In the genomic region with DNA sequence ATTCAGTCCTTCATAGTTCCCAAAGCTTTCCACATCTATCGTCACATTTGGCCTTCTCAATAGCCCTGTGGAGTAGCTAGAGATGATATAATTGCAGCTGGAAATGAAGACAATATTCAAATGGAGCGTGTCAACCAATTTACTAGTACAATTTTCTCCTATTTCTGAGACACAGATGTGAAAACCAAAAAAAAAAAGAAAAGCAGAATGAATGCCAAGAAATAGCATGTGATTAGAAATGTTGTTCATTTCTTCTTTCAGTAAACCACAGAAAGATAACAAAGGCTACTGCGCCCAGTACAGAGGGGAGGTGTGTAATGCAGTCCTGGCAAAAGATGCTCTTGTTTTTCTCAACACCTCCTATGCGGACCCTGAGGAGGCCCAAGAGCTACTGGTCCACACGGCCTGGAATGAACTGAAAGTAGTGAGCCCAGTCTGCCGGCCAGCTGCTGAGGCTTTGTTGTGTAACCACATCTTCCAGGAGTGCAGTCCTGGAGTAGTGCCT, we compare ENCODE assay signal across 10 cellular contexts.
A peak's percentile ranks its signal among the peaks of the same experiment; 100 is the strongest.
DNase-seq lines count a peak whose midpoint lies in the region; ATAC-seq and TF ChIP-seq lines count a peak whose summit lies in the region.
"Had no signal": no experiment of that assay in that cellular context is flagged by ENCODE, and none has a peak within 500 bp of the region (broad histone marks: within the 10 kb centered on the region; RNA-seq: fewer than 3 reads in every experiment).

No MANE protein-coding gene starts in this region.

- H3K27ac ChIP-seq in fibroblast of lung (ENCODE audit: insufficient read depth, low read length), result peak overlapping the region; percentile 30
- H3K27ac ChIP-seq in mesenchymal stem cell (ENCODE audit: low read length, poor library complexity, severe bottlenecking), result no peak overlapping the region
- H3K27ac ChIP-seq in upper lobe of left lung, result no peak overlapping the region
- no peak overlapping the region for H3K27ac ChIP-seq in right lobe of liver
- H3K27ac ChIP-seq in naive thymus-derived CD4-positive, alpha-beta T cell (ENCODE audit: low read depth, low read length), result no peak overlapping the region
- H3K27ac ChIP-seq: body of pancreas, RWPE1 had no signal

- H3K9ac ChIP-seq in fibroblast of lung (ENCODE audit: insufficient read depth, low read length) (no peak overlapping the region), mesenchymal stem cell (ENCODE audit: low read length) (peak overlapping the region; percentile 86)

- no peaks in the 10 kb centered on the region for H3K9me3 Mint-ChIP-seq in naive thymus-derived CD4-positive, alpha-beta T cell

- H3K4me3 ChIP-seq in fibroblast of lung (replicated peaks in 1 of 4; ENCODE audit: control extremely low read depth in 1 of 4, insufficient read depth in 1 of 4, low read depth in 3 of 4, low read length in 4 of 4) (peak overlapping the region in 3 of 4 experiments; percentile 9 to 21 (median 10)), mesenchymal stem cell (ENCODE audit: insufficient read depth in 1 of 2, low read depth in 1 of 2, low read length in 2 of 2) (peak overlapping the region in 1 of 2 experiments; percentile 71), upper lobe of left lung (no peak overlapping the region), right lobe of liver (no peak overlapping the region)
- H3K4me3 ChIP-seq in naive thymus-derived CD4-positive, alpha-beta T cell (ENCODE audit: low read length), result no peak overlapping the region
- H3K4me3 ChIP-seq: body of pancreas had no signal

- no peaks in the 10 kb centered on the region for H3K4me1 Mint-ChIP-seq in naive thymus-derived CD4-positive, alpha-beta T cell
- H3K4me1 Mint-ChIP-seq: CD8-positive, alpha-beta memory T cell had no signal

- H4K8ac ChIP-seq in mesenchymal stem cell (ENCODE audit: low read length), result no peak overlapping the region

- H3K4me1 ChIP-seq in fibroblast of lung (ENCODE audit: control insufficient read depth, extremely low read depth, insufficient read depth, low read length), result peaks cover 10% of the 10 kb centered on the region
- H3K4me1 ChIP-seq in mesenchymal stem cell (ENCODE audit: control insufficient read depth, insufficient read depth, low read depth, low read length), result peaks cover 2% of the 10 kb centered on the region
- no peaks in the 10 kb centered on the region for H3K4me1 ChIP-seq in upper lobe of left lung
- H3K4me1 ChIP-seq in right lobe of liver, result no peaks in the 10 kb centered on the region
- H3K4me1 ChIP-seq in naive thymus-derived CD4-positive, alpha-beta T cell (ENCODE audit: control insufficient read depth in 2 of 2, insufficient read depth in 2 of 2, low read length in 2 of 2), result no peaks in the 10 kb centered on the region
- H3K4me1 ChIP-seq: body of pancreas had no signal

- no peaks in the 10 kb centered on the region for H3K27me3 Mint-ChIP-seq in naive thymus-derived CD4-positive, alpha-beta T cell

- intact Hi-C loops in right lobe of liver (cut with DNase I), result no loop called here
- intact Hi-C loops in naive thymus-derived CD4-positive, alpha-beta T cell (cut with micrococcal nuclease), result no loop called here

- peak overlapping the region in 1 of 2 experiments; percentile 34 for H3K18ac ChIP-seq in mesenchymal stem cell (ENCODE audit: low read depth in 1 of 2, low read length in 2 of 2)

- H3K4me2 ChIP-seq in fibroblast of lung (ENCODE audit: extremely low read depth, insufficient read depth, low read length) (peak overlapping the region; percentile 77), mesenchymal stem cell (ENCODE audit: low read length, poor library complexity, severe bottlenecking) (no peak overlapping the region)

- H3K23ac ChIP-seq in mesenchymal stem cell (ENCODE audit: low read length in 2 of 2), result no peak overlapping the region

- H2BK12ac ChIP-seq in mesenchymal stem cell (ENCODE audit: low read length in 2 of 2), result peak overlapping the region in 1 of 2 experiments; percentile 48

- no peak overlapping the region for H2AK5ac ChIP-seq in mesenchymal stem cell (ENCODE audit: low read length, severe bottlenecking)

- 86% methylated on average over 4 of the region's 6 CpGs for whole genome bisulfite sequencing in mesenchymal stem cell
- WGBS in upper lobe of left lung, 2 donors, result 70 to 71% methylated on average over 6 of the region's 6 CpGs
- WGBS in right lobe of liver (ENCODE audit: insufficient coverage, low coverage, low lambda C conversion rate, missing lambda C conversion rate), result 63% methylated on average over 5 of the region's 6 CpGs

- DNase-seq in NCI-H226, result peak; percentile 65
- peak; percentile 83 to 85 for DNase-seq in fibroblast of lung (ENCODE audit: low read depth in 2 of 2)
- no peak for DNase-seq in mesenchymal stem cell
- DNase-seq in upper lobe of left lung, result no peak
- DNase-seq in right lobe of liver, result no peak
- DNase-seq in NAMALWA (ENCODE audit: low spot score), result no peak
- no peak for DNase-seq in naive thymus-derived CD4-positive, alpha-beta T cell
- DNase-seq: CD8-positive, alpha-beta memory T cell had no signal

- POLR2A ChIA-PET in naive thymus-derived CD4-positive, alpha-beta T cell (lab: Charles Lee), result no interaction called here

- no peaks in the 10 kb centered on the region for H3K27me3 ChIP-seq in fibroblast of lung (ENCODE audit: control insufficient read depth, insufficient read depth, low read length)
- H3K27me3 ChIP-seq in mesenchymal stem cell (ENCODE audit: control insufficient read depth in 1 of 2, insufficient read depth in 1 of 2, low read length in 2 of 2), result no peaks in the 10 kb centered on the region
- H3K27me3 ChIP-seq in upper lobe of left lung, result no peaks in the 10 kb centered on the region
- H3K27me3 ChIP-seq in right lobe of liver, result no peaks in the 10 kb centered on the region
- no peaks in the 10 kb centered on the region for H3K27me3 ChIP-seq in naive thymus-derived CD4-positive, alpha-beta T cell (ENCODE audit: control insufficient read depth in 2 of 2, insufficient read depth in 2 of 2, low read length in 2 of 2)
- H3K27me3 ChIP-seq: body of pancreas had no signal

- H3K14ac ChIP-seq in mesenchymal stem cell (ENCODE audit: low read length in 2 of 2), result no peak overlapping the region

- TF ChIP-seq POLR2A in upper lobe of left lung (IDR thresholded peaks at IDR 0.05), result no peak
- no peak for TF ChIP-seq POLR2A in right lobe of liver (IDR thresholded peaks at IDR 0.05)

- H3K4ac ChIP-seq in mesenchymal stem cell (ENCODE audit: low read depth in 1 of 2, low read length in 2 of 2), result peak overlapping the region in 1 of 2 experiments; percentile 37

- no peak overlapping the region for H2BK5ac ChIP-seq in mesenchymal stem cell (ENCODE audit: low read depth, low read length, poor library complexity, severe bottlenecking)

- TF ChIP-seq CTCF in fibroblast of lung (conservative IDR thresholded peaks at IDR 0.05 in 1 of 2, IDR thresholded peaks at IDR 0.05 in 1 of 2; ENCODE audit: low read depth in 1 of 2, low read length in 2 of 2), result no peak
- TF ChIP-seq CTCF in upper lobe of left lung (IDR thresholded peaks at IDR 0.05), result no peak
- no peak for TF ChIP-seq CTCF in right lobe of liver (IDR thresholded peaks at IDR 0.05)

- no peaks in the 10 kb centered on the region for H4K20me1 ChIP-seq in fibroblast of lung (ENCODE audit: control insufficient read depth, extremely low read depth, insufficient read depth, low read length)

- no peak overlapping the region for H4K91ac ChIP-seq in mesenchymal stem cell (ENCODE audit: low read length)

- H3K36me3 Mint-ChIP-seq in naive thymus-derived CD4-positive, alpha-beta T cell, result no peaks in the 10 kb centered on the region
- H3K36me3 Mint-ChIP-seq: CD8-positive, alpha-beta memory T cell had no signal

- H3K4me3 Mint-ChIP-seq in naive thymus-derived CD4-positive, alpha-beta T cell, result no peak overlapping the region
- H3K4me3 Mint-ChIP-seq: CD8-positive, alpha-beta memory T cell had no signal

- H2BK15ac ChIP-seq in mesenchymal stem cell (ENCODE audit: low read depth, poor library complexity, severe bottlenecking), result no peak overlapping the region

- CTCF ChIA-PET in naive thymus-derived CD4-positive, alpha-beta T cell (lab: Charles Lee), result no interaction called here

- H2AFZ ChIP-seq in fibroblast of lung (ENCODE audit: low read length) (peak overlapping the region; percentile 71), mesenchymal stem cell (ENCODE audit: low read depth, low read length) (no peak overlapping the region)

- ATAC-seq in upper lobe of left lung (ENCODE audit: low FRiP score in 2 of 2) (peak; percentile 30 to 96), right lobe of liver (no peak)
- no peak for ATAC-seq in naive thymus-derived CD4-positive, alpha-beta T cell
- ATAC-seq: body of pancreas had no signal

- H3K9me3 ChIP-seq in fibroblast of lung (ENCODE audit: control insufficient read depth, insufficient read depth, low read depth, low read length), result no peaks in the 10 kb centered on the region
- no peaks in the 10 kb centered on the region for H3K9me3 ChIP-seq in mesenchymal stem cell (ENCODE audit: control insufficient read depth, low read length)
- H3K9me3 ChIP-seq in upper lobe of left lung, result no peaks in the 10 kb centered on the region
- H3K9me3 ChIP-seq in right lobe of liver, result no peaks in the 10 kb centered on the region
- no peaks in the 10 kb centered on the region for H3K9me3 ChIP-seq in naive thymus-derived CD4-positive, alpha-beta T cell (ENCODE audit: control insufficient read depth in 2 of 3, low read length in 3 of 3)
- H3K9me3 ChIP-seq: body of pancreas had no signal

- no peak overlapping the region for H2BK120ac ChIP-seq in mesenchymal stem cell (ENCODE audit: low read depth, low read length)

- TF ChIP-seq EP300 in upper lobe of left lung (IDR thresholded peaks at IDR 0.05), result no peak

- H3K79me2 ChIP-seq in fibroblast of lung (ENCODE audit: control insufficient read depth, insufficient read depth, low read length), result no peaks in the 10 kb centered on the region

- no peak overlapping the region for H3K27ac Mint-ChIP-seq in naive thymus-derived CD4-positive, alpha-beta T cell
- H3K27ac Mint-ChIP-seq: CD8-positive, alpha-beta memory T cell had no signal

- no peaks in the 10 kb centered on the region for H3K79me1 ChIP-seq in mesenchymal stem cell (replicated peaks; ENCODE audit: low read length, poor library complexity, severe bottlenecking)

- H3K36me3 ChIP-seq in fibroblast of lung (ENCODE audit: control insufficient read depth, insufficient read depth, low read length), result no peaks in the 10 kb centered on the region
- no peaks in the 10 kb centered on the region for H3K36me3 ChIP-seq in mesenchymal stem cell (ENCODE audit: control insufficient read depth in 1 of 2, insufficient read depth in 2 of 2, low read depth in 1 of 2, low read length in 2 of 2)
- H3K36me3 ChIP-seq in upper lobe of left lung, result no peaks in the 10 kb centered on the region
- no peaks in the 10 kb centered on the region for H3K36me3 ChIP-seq in right lobe of liver
- no peaks in the 10 kb centered on the region for H3K36me3 ChIP-seq in naive thymus-derived CD4-positive, alpha-beta T cell (ENCODE audit: control insufficient read depth in 2 of 3, insufficient read depth in 3 of 3, low read length in 3 of 3)

Comparison
In these comparisons a context has a peak if more than half of its experiments do, and no peak if none do; other contexts are left out.
1. DNase-seq: peak in NCI-H226 (single experiment) and fibroblast of lung (2 of 2); none in mesenchymal stem cell (single experiment), upper lobe of left lung (0 of 2), right lobe of liver (0 of 3), NAMALWA (single experiment) and naive thymus-derived CD4-positive, alpha-beta T cell (0 of 9).
2. H3K4me3 ChIP-seq: peak in fibroblast of lung (3 of 4); none in upper lobe of left lung (0 of 4), right lobe of liver (0 of 3) and naive thymus-derived CD4-positive, alpha-beta T cell (single experiment).
3. ATAC-seq: peak in upper lobe of left lung (2 of 2); none in right lobe of liver (0 of 4) and naive thymus-derived CD4-positive, alpha-beta T cell (single experiment).